16 cellular contexts compared by ENCODE assay signal in genomic region chr6:132714160-132714559, GRCh38. TPM values are rescaled to one million over a fixed set of nuclear protein-coding genes. Genes with fewer than 3 reads are reported as not detected.
"Had no signal": no experiment of that assay in that cellular context is flagged by ENCODE, and none has a peak within 500 bp of the region (broad histone marks: within the 10 kb centered on the region; RNA-seq: fewer than 3 reads in every experiment).

No MANE protein-coding gene starts in this region.

- H3K4me3 Mint-ChIP-seq: activated CD4-positive, alpha-beta T cell treated with anti-CD3 and anti-CD28 coated beads, Interleukin-2, amount 10 ng/mL, durations not matched to agents 7 days and 5 days; activated naive CD4-positive, alpha-beta T cell treated with anti-CD3 and anti-CD28 coated beads for 36 hours; activated T-cell treated with anti-CD3 and anti-CD28 coated beads, Interleukin-2, amount 50 U/mL, for 4 hours; central memory CD8-positive, alpha-beta T cell; stimulated activated naive CD8-positive, alpha-beta T cell treated with anti-CD3 and anti-CD28 coated beads, Interleukin-15, amount 100 ng/mL, for 72 hours; T-helper 1 cell treated with Interleukin-12 subunit alpha and Interleukin-12 subunit beta and Interleukin-4 antibody, amounts not matched to agents 30 μg/mL and 1 μg/mL, for 36 hours; type B pancreatic cell had no signal

- H3K9ac ChIP-seq: parathyroid adenoma had no signal

- H3K9me3 ChIP-seq: body of pancreas, colonic mucosa had no signal

- H3K9me3 Mint-ChIP-seq: activated CD4-positive, alpha-beta T cell treated with anti-CD3 and anti-CD28 coated beads, Interleukin-2, amount 10 ng/mL, durations not matched to agents 7 days and 5 days; activated naive CD4-positive, alpha-beta T cell treated with anti-CD3 and anti-CD28 coated beads for 36 hours; activated T-cell treated with anti-CD3 and anti-CD28 coated beads, Interleukin-2, amount 50 U/mL, for 4 hours; central memory CD8-positive, alpha-beta T cell; stimulated activated naive CD8-positive, alpha-beta T cell treated with anti-CD3 and anti-CD28 coated beads, Interleukin-15, amount 100 ng/mL, for 72 hours; T-helper 1 cell treated with Interleukin-12 subunit alpha and Interleukin-12 subunit beta and Interleukin-4 antibody, amounts not matched to agents 30 μg/mL and 1 μg/mL, for 36 hours; type B pancreatic cell had no signal

- H3K27ac ChIP-seq: colonic mucosa, parathyroid adenoma had no signal

- H3K36me3 ChIP-seq: colonic mucosa had no signal

- DNase-seq: activated CD4-positive, alpha-beta T cell treated with anti-CD3 and anti-CD28 coated beads, Interleukin-2, amount 10 ng/mL, durations not matched to agents 7 days and 5 days; activated CD8-positive, alpha-beta memory T cell treated with anti-CD3 and anti-CD28 coated beads, Interleukin-2, amount 50 U/mL, for 4 hours; activated naive CD4-positive, alpha-beta T cell treated with anti-CD3 and anti-CD28 coated beads for 36 hours; activated T-cell treated with anti-CD3 and anti-CD28 coated beads, Interleukin-2, amount 50 U/mL, for 4 hours; stimulated activated CD4-positive, alpha-beta T cell treated with anti-CD3 and anti-CD28 coated beads, Interleukin-2, amount 100 ng/mL, for 24 hours; stimulated activated naive CD8-positive, alpha-beta T cell treated with anti-CD3 and anti-CD28 coated beads, Interleukin-15, amount 100 ng/mL, for 72 hours had no signal

- H3K4me1 ChIP-seq: body of pancreas, colonic mucosa, parathyroid adenoma had no signal

- H3K4me3 ChIP-seq: body of pancreas, colonic mucosa had no signal

- H3K36me3 Mint-ChIP-seq: type B pancreatic cell had no signal

- H3K27ac Mint-ChIP-seq: activated CD4-positive, alpha-beta T cell treated with anti-CD3 and anti-CD28 coated beads, Interleukin-2, amount 10 ng/mL, durations not matched to agents 7 days and 5 days; activated naive CD4-positive, alpha-beta T cell treated with anti-CD3 and anti-CD28 coated beads for 36 hours; stimulated activated naive CD8-positive, alpha-beta T cell treated with anti-CD3 and anti-CD28 coated beads, Interleukin-15, amount 100 ng/mL, for 72 hours; T-helper 1 cell treated with Interleukin-12 subunit alpha and Interleukin-12 subunit beta and Interleukin-4 antibody, amounts not matched to agents 30 μg/mL and 1 μg/mL, for 36 hours; type B pancreatic cell had no signal

- H3K27me3 ChIP-seq: body of pancreas, colonic mucosa had no signal

- ATAC-seq: activated T-cell treated with anti-CD3 and anti-CD28 coated beads, Interleukin-2, amount 50 U/mL, for 4 hours; body of pancreas; stimulated activated naive CD8-positive, alpha-beta T cell treated with anti-CD3 and anti-CD28 coated beads, Interleukin-15, amount 100 ng/mL, for 72 hours had no signal

- H3K27me3 Mint-ChIP-seq: central memory CD8-positive, alpha-beta T cell; type B pancreatic cell had no signal

- H3K4me1 Mint-ChIP-seq: activated CD4-positive, alpha-beta T cell treated with anti-CD3 and anti-CD28 coated beads, Interleukin-2, amount 10 ng/mL, durations not matched to agents 7 days and 5 days; central memory CD8-positive, alpha-beta T cell; stimulated activated naive CD8-positive, alpha-beta T cell treated with anti-CD3 and anti-CD28 coated beads, Interleukin-15, amount 100 ng/mL, for 72 hours had no signal

RNA-seq across cellular contexts. Expression of gene VNN1, which starts 0.3 kb away (rescaled TPM):
- total RNA-seq: activated CD4-positive, alpha-beta T cell treated with anti-CD3 and anti-CD28 coated beads, Interleukin-2, amount 10 ng/mL, durations not matched to agents 7 days and 5 days; activated naive CD4-positive, alpha-beta T cell treated with anti-CD3 and anti-CD28 coated beads for 36 hours; activated T-cell treated with anti-CD3 and anti-CD28 coated beads, Interleukin-2, amount 50 U/mL, for 4 hours; lung microvascular endothelial cell; temporal lobe had no signal

RNA-seq across cellular contexts. Expression of gene VNN2, which starts 43.5 kb away (rescaled TPM):
- total RNA-seq: lung microvascular endothelial cell had no signal

RNA-seq across cellular contexts. Expression of gene TAAR1, which starts 55.2 kb away (rescaled TPM):
- total RNA-seq: activated CD4-positive, alpha-beta T cell treated with anti-CD3 and anti-CD28 coated beads, Interleukin-2, amount 10 ng/mL, durations not matched to agents 7 days and 5 days; activated naive CD4-positive, alpha-beta T cell treated with anti-CD3 and anti-CD28 coated beads for 36 hours; activated T-cell treated with anti-CD3 and anti-CD28 coated beads, Interleukin-2, amount 50 U/mL, for 4 hours; body of pancreas; colonic mucosa; frontal cortex; kidney epithelial cell; lung microvascular endothelial cell; temporal lobe had no signal
